8 cellular contexts compared by ENCODE assay signal in the genomic region with DNA sequence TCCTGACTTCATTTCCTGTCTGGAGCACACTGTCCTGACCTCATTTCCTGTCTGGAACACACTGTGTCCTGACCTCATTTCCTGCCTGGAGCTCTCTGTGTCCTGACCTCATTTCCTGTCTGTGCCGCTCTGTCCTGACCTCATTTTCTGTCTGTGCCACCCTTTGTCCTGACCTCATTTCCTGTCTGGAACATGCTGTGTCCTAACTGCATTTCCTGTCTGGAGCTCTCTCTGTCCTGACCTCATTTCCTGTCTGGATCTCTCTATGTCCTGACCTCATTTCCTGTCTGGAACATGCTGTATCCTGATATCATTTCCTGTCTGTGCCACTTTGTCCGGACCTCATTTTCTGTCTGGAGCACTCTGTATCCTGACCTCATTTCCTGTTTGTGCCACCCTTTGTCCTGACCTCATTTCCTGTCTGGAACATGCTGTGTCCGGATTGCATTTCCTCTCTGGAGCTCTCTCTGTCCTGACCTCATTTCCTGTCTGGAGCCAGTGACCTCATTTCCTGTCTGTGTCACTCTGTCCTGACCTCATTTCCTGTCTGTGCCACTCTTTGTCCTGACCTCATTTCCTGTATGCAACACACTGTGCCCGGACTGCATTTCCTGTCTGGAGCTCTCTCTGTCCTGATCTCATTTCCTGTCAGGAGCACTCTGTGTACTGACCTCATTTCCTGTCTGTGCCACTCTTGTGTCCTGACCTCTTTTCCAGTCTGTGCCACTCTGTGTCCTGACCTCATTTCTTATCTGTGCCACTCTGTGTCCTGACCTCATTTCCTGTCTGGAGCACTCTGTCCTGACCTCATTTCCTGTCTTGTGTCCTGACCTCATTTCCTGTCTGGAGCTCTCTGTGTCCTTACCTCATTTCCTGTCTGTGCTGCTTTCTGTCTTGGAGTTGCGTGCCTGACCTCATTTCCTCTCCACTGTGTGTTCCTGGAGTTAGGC. TPM values are rescaled to one million over a fixed set of nuclear protein-coding genes. Genes with fewer than 3 reads are reported as not detected.
DNase-seq lines count a peak whose midpoint lies in the region; ATAC-seq, FAIRE-seq and TF ChIP-seq lines count a peak whose summit lies in the region.

No MANE protein-coding gene starts in this region.

- peaks cover 69% of the 10 kb centered on the region for H4K20me1 ChIP-seq in neural progenitor cell (ENCODE audit: low read depth)

- POLR2A ChIA-PET in activated naive CD8-positive, alpha-beta T cell treated with anti-CD3 and anti-CD28 coated beads, Interleukin-2, amount 10 ng/mL, durations not matched to agents 7 days and 5 days (lab: Charles Lee), result interaction anchor here (0.5 to 2.6 kb wide), 8 partner anchors 10 to 156 kb away, joined by 3 to 29 read pairs (median 12); no protein-coding TSS in a partner anchor

- no peak overlapping the region for H3K27ac Mint-ChIP-seq in activated naive CD8-positive, alpha-beta T cell treated with anti-CD3 and anti-CD28 coated beads, Interleukin-2, amount 10 ng/mL, durations not matched to agents 7 days and 5 days
- no peak overlapping the region for H3K27ac Mint-ChIP-seq in neural progenitor cell

- ATAC-seq in GM18502 (IDR thresholded peaks at IDR 0.05; ENCODE audit: poor library complexity, unreplicated experiment) (peak; percentile 48), HG03460 (IDR thresholded peaks at IDR 0.05; ENCODE audit: unreplicated experiment) (peak; percentile 60)
- ATAC-seq in activated naive CD8-positive, alpha-beta T cell treated with anti-CD3 and anti-CD28 coated beads, Interleukin-2, amount 10 ng/mL, durations not matched to agents 7 days and 5 days (ENCODE audit: low read depth), result peak; percentile 67

- no peak overlapping the region for H2AFZ ChIP-seq in neural progenitor cell (replicated peaks)

- peaks cover 22 to 32% of the 10 kb centered on the region in 2 donors for H3K4me1 ChIP-seq in kidney (ENCODE audit: control insufficient read depth in 1 of 2, insufficient read depth in 1 of 2, low read depth in 1 of 2, low read length in 2 of 2)
- H3K4me1 ChIP-seq in neural progenitor cell, result peaks cover 31% of the 10 kb centered on the region

- FAIRE-seq in kidney (lab: Jason Lieb, UNC), result no peak

- no peak for TF ChIP-seq CTCF in kidney (IDR thresholded peaks at IDR 0.05; ENCODE audit: borderline replicate concordance, extremely low read depth, insufficient read depth)
- no peak for TF ChIP-seq CTCF in neural progenitor cell (IDR thresholded peaks at IDR 0.05)

- no peaks in the 10 kb centered on the region for H3K27me3 ChIP-seq in neural progenitor cell

- H3K27me3 Mint-ChIP-seq in activated naive CD8-positive, alpha-beta T cell treated with anti-CD3 and anti-CD28 coated beads, Interleukin-2, amount 10 ng/mL, durations not matched to agents 7 days and 5 days, result no peaks in the 10 kb centered on the region
- peaks cover 11% of the 10 kb centered on the region for H3K27me3 Mint-ChIP-seq in neural progenitor cell (ENCODE audit: insufficient read depth, low read depth)

- H3K4me3 ChIP-seq in kidney (ENCODE audit: low read length in 2 of 2) (no peak overlapping the region), neural progenitor cell (no peak overlapping the region)

- intact Hi-C loops in kidney (cut with DNase I), result no loop called here

- H3K4me1 Mint-ChIP-seq in activated naive CD8-positive, alpha-beta T cell treated with anti-CD3 and anti-CD28 coated beads, Interleukin-2, amount 10 ng/mL, durations not matched to agents 7 days and 5 days, result peaks cover 26% of the 10 kb centered on the region
- peaks cover 38% of the 10 kb centered on the region for H3K4me1 Mint-ChIP-seq in neural progenitor cell

- H3K36me3 ChIP-seq in kidney (ENCODE audit: control insufficient read depth in 1 of 2, insufficient read depth in 2 of 2, low read length in 2 of 2), result no peaks in the 10 kb centered on the region
- H3K36me3 ChIP-seq in neural progenitor cell, result no peaks in the 10 kb centered on the region

- DNase-seq in SW 1271 (lab: John Stamatoyannopoulos, UW) (peak; percentile 47 to 72), kidney (no peak), neural progenitor cell (ENCODE audit: low spot score) (no peak), NCI-H187 (lab: John Stamatoyannopoulos, UW) (no peak)
- peak; percentile 65 for DNase-seq in activated naive CD8-positive, alpha-beta T cell treated with anti-CD3 and anti-CD28 coated beads, Interleukin-2, amount 10 ng/mL, durations not matched to agents 7 days and 5 days
- peak; percentile 49 to 51 for DNase-seq in stimulated activated CD8-positive, alpha-beta memory T cell treated with anti-CD3 and anti-CD28 coated beads, Interleukin-2, amount 100 ng/mL, for 1 hour (ENCODE audit: low read depth in 2 of 2)

- H3K27ac ChIP-seq in kidney (ENCODE audit: low read depth in 2 of 2, low read length in 2 of 2) (peak overlapping the region; percentile 39 to 90), neural progenitor cell (no peak overlapping the region)

- H3F3A ChIP-seq in neural progenitor cell (ENCODE audit: low read depth), result peaks cover 18% of the 10 kb centered on the region

- no peak overlapping the region for H3K9ac ChIP-seq in kidney (ENCODE audit: low read length in 2 of 2)
- H3K9ac ChIP-seq in neural progenitor cell, result no peak overlapping the region

- H3K9me3 ChIP-seq in kidney (ENCODE audit: control insufficient read depth in 1 of 2, low read length in 2 of 2) (peaks cover 0 to 9% of the 10 kb centered on the region in 2 donors), neural progenitor cell (ENCODE audit: low read depth) (no peaks in the 10 kb centered on the region)

- no peak overlapping the region for H3K4me2 ChIP-seq in neural progenitor cell

- H3K9me3 Mint-ChIP-seq in activated naive CD8-positive, alpha-beta T cell treated with anti-CD3 and anti-CD28 coated beads, Interleukin-2, amount 10 ng/mL, durations not matched to agents 7 days and 5 days, result peaks cover 10% of the 10 kb centered on the region
- peaks cover 2% of the 10 kb centered on the region for H3K9me3 Mint-ChIP-seq in neural progenitor cell

- peaks cover 100% of the 10 kb centered on the region for H3K79me2 ChIP-seq in neural progenitor cell (ENCODE audit: low read depth)

- peaks cover 42% of the 10 kb centered on the region for H3K36me3 Mint-ChIP-seq in activated naive CD8-positive, alpha-beta T cell treated with anti-CD3 and anti-CD28 coated beads, Interleukin-2, amount 10 ng/mL, durations not matched to agents 7 days and 5 days
- peaks cover 28% of the 10 kb centered on the region for H3K36me3 Mint-ChIP-seq in neural progenitor cell

- H3K4me3 Mint-ChIP-seq in activated naive CD8-positive, alpha-beta T cell treated with anti-CD3 and anti-CD28 coated beads, Interleukin-2, amount 10 ng/mL, durations not matched to agents 7 days and 5 days, result no peak overlapping the region
- no peak overlapping the region for H3K4me3 Mint-ChIP-seq in neural progenitor cell

RNA-seq across cellular contexts. Expression of a gene that starts 27.6 kb away (rescaled TPM):
- total RNA-seq in activated naive CD8-positive, alpha-beta T cell treated with anti-CD3 and anti-CD28 coated beads, Interleukin-2, amount 10 ng/mL, durations not matched to agents 7 days and 5 days, result 10 to 100 TPM; 59.3 to 71.6 TPM
- total RNA-seq in kidney, result 78.6 TPM
- 9.2 TPM for polyA plus RNA-seq in kidney (ENCODE audit: insufficient read depth, low read depth, low replicate concordance)
- 7.4 and 15.7 TPM in 2 replicates for total RNA-seq in neural progenitor cell (ENCODE audit: low replicate concordance)

Comparison
In these comparisons a context has a peak if more than half of its experiments do, and no peak if none do; other contexts are left out.
1. DNase-seq: peak in SW 1271 (2 of 2), activated naive CD8-positive, alpha-beta T cell treated with anti-CD3 and anti-CD28 coated beads, Interleukin-2, amount 10 ng/mL, durations not matched to agents 7 days and 5 days (single experiment) and stimulated activated CD8-positive, alpha-beta memory T cell treated with anti-CD3 and anti-CD28 coated beads, Interleukin-2, amount 100 ng/mL, for 1 hour (2 of 2); none in kidney (single experiment), neural progenitor cell (single experiment) and NCI-H187 (0 of 2).
2. Peak in every context shown above with its lines, with median percentiles within 50 percentile points of each other: ATAC-seq.